ENCODE assay signal across 18 cellular contexts in genomic region chr18:77360315-77361186, GRCh38.
DNase-seq lines count a peak whose midpoint lies in the region; ATAC-seq, FAIRE-seq and TF ChIP-seq lines count a peak whose summit lies in the region.
"Had no signal": no experiment of that assay in that cellular context is flagged by ENCODE, and none has a peak within 500 bp of the region (broad histone marks: within the 10 kb centered on the region; RNA-seq: fewer than 3 reads in every experiment).

No MANE protein-coding gene starts in this region.

- DNase-seq in D721Med (ENCODE audit: insufficient read length, low spot score) (no peak), MV-4-11 (lab: John Stamatoyannopoulos, UW) (peak; percentile 50), iPS-NIHi7 (ENCODE audit: extremely low spot score) (peak; percentile 46), amniotic stem cell (lab: John Stamatoyannopoulos, UW) (no peak), midbrain (lab: John Stamatoyannopoulos, UW) (no peak), H4 (ENCODE audit: low spot score) (no peak), NCI-H1092 treated with DMSO at 0.1 percent for 48 hours (lab: John Stamatoyannopoulos, UW) (no peak)
- DNase-seq: activated CD4-positive, alpha-beta T cell treated with anti-CD3 and anti-CD28 coated beads for 48 hours; COR-L47; heart left ventricle; NCI-H146; pancreas; trophoblast cell had no signal

- ATAC-seq in GM21526 (IDR thresholded peaks at IDR 0.05; ENCODE audit: low FRiP score, unreplicated experiment), result peak; percentile 55
- ATAC-seq: heart left ventricle, K562, pancreas had no signal

- peak; percentile 77 for FAIRE-seq in D721Med (lab: Jason Lieb, UNC)
- FAIRE-seq: G401.6, H1, K562, keratinocyte, pancreas had no signal

- no peak for TF ChIP-seq CTCF in D721Med (IDR thresholded peaks at IDR 0.05; ENCODE audit: insufficient read depth, missing control alignments)

Comparison
In these comparisons a context has a peak if more than half of its experiments do, and no peak if none do; other contexts are left out.
1. DNase-seq: peak in MV-4-11 (single experiment) and iPS-NIHi7 (single experiment); none in D721Med (single experiment), amniotic stem cell (single experiment), midbrain (single experiment), H4 (single experiment) and NCI-H1092 treated with DMSO at 0.1 percent for 48 hours (single experiment).